In genomic region chr4:174554329-174554728, GRCh38 we compare ENCODE assay signal across 20 cellular contexts. TPM values are rescaled to one million over a fixed set of nuclear protein-coding genes. Genes with fewer than 3 reads are reported as not detected.
DNase-seq lines count a peak whose midpoint lies in the region; ATAC-seq, FAIRE-seq and TF ChIP-seq lines count a peak whose summit lies in the region.
"Had no signal": no experiment of that assay in that cellular context is flagged by ENCODE, and none has a peak within 500 bp of the region (broad histone marks: within the 10 kb centered on the region; RNA-seq: fewer than 3 reads in every experiment).

No MANE protein-coding gene starts in this region.

- H3K4me1 Mint-ChIP-seq in GM23338 = peaks cover 18% of the 10 kb centered on the region

- H4K20me1 ChIP-seq in PC-3 (ENCODE audit: low read length) (no peaks in the 10 kb centered on the region), keratinocyte (ENCODE audit: control insufficient read depth, extremely low read depth, insufficient read depth, low read length) (no peaks in the 10 kb centered on the region), GM23338 (replicated peaks; ENCODE audit: insufficient read depth) (no peaks in the 10 kb centered on the region)

- no peak for TF ChIP-seq CTCF in PC-3 (conservative IDR thresholded peaks at IDR 0.05; ENCODE audit: low read depth, low read length)
- TF ChIP-seq CTCF in keratinocyte (optimal IDR thresholded peaks at IDR 0.05 in 1 of 3, IDR thresholded peaks at IDR 0.05 in 1 of 3, conservative IDR thresholded peaks at IDR 0.05 in 1 of 3; ENCODE audit: extremely low read depth in 1 of 3, insufficient read depth in 2 of 3, low read length in 3 of 3) = no peak
- no peak for TF ChIP-seq CTCF in GM23338 (conservative IDR thresholded peaks at IDR 0.05; ENCODE audit: low read depth in 2 of 2)

- H3F3A ChIP-seq in PC-3 (ENCODE audit: low read length, unreplicated experiment) (no peaks in the 10 kb centered on the region), GM23338 (replicated peaks; ENCODE audit: low read depth) (no peaks in the 10 kb centered on the region)

- H3K4me3 ChIP-seq in PC-3 (ENCODE audit: low read length) = no peak overlapping the region
- H3K4me3 ChIP-seq in keratinocyte (ENCODE audit: control insufficient read depth in 2 of 3, extremely low read depth in 1 of 3, insufficient read depth in 2 of 3, low read depth in 1 of 3, low read length in 3 of 3) = no peak overlapping the region
- H3K4me3 ChIP-seq in HAP-1 = no peak overlapping the region
- no peak overlapping the region for H3K4me3 ChIP-seq in GM23338
- H3K4me3 ChIP-seq: A549, K562 had no signal

- H3K79me2 ChIP-seq in PC-3 (ENCODE audit: low read length) (no peaks in the 10 kb centered on the region), keratinocyte (ENCODE audit: control insufficient read depth, insufficient read depth, low read length) (no peaks in the 10 kb centered on the region), GM23338 (replicated peaks; ENCODE audit: insufficient read depth) (no peaks in the 10 kb centered on the region)

- DNase-seq in COLO829 (ENCODE audit: low spot score) (peak; percentile 7), PC-3 (peak; percentile 27), epithelial cell of prostate (ENCODE audit: low read depth, low spot score) (no peak), keratinocyte (ENCODE audit: low read depth, low spot score) (no peak), NCI-H2029 (lab: John Stamatoyannopoulos, UW) (no peak), HAP-1 (ENCODE audit: low spot score in 2 of 2) (no peak), GM23338 (ENCODE audit: low spot score) (no peak)
- DNase-seq: BE2C, EL, GF-D8, H9, NCI-H1092, NCI-H1436, NCI-H1930, NCI-H226, NCI-H510A treated with DMSO at 0.1 percent for 48 hours, OCI-M1, SHP77 had no signal

- peaks cover 3% of the 10 kb centered on the region for H3K27me3 Mint-ChIP-seq in GM23338 (ENCODE audit: insufficient read depth, low read depth, poor library complexity)

- no peaks in the 10 kb centered on the region for H3K9me1 ChIP-seq in keratinocyte (ENCODE audit: control insufficient read depth, extremely low read depth, insufficient read depth, low read length)

- peaks cover 14% of the 10 kb centered on the region; the same call in 2 of the 3 replicates for H3K36me3 Mint-ChIP-seq in GM23338 (ENCODE audit: low read depth)

- in situ Hi-C loops in HAP-1 (cut with MboI; ENCODE audit: low sequenced_read_pairs) = no loop called here

- POLR2A ChIA-PET in PC-3 (lab: Charles Lee; ENCODE audit: unreplicated experiment) = interaction anchor here (0.6 kb wide), 1 partner anchor 24 kb away, joined by 4 read pairs; no protein-coding TSS in a partner anchor

- dilution Hi-C loops in keratinocyte (cut with MboI; ENCODE audit: extremely low pct_ligation_motif_present, low sequenced_read_pairs) = no loop called here

- no peaks in the 10 kb centered on the region for H3K9me2 ChIP-seq in PC-3 (replicated peaks; ENCODE audit: low read length)
- peaks cover 8% of the 10 kb centered on the region; the same call in 1 of the 2 replicates for H3K9me2 ChIP-seq in GM23338 (ENCODE audit: insufficient read depth)

- peaks cover 24% of the 10 kb centered on the region for H3K4me1 ChIP-seq in PC-3 (ENCODE audit: insufficient read depth, low read length)
- peaks cover 16% of the 10 kb centered on the region for H3K4me1 ChIP-seq in keratinocyte (ENCODE audit: control insufficient read depth, extremely low read depth, insufficient read depth, low read length)
- peaks cover 23% of the 10 kb centered on the region for H3K4me1 ChIP-seq in HAP-1
- H3K4me1 ChIP-seq in GM23338 (ENCODE audit: insufficient read depth) = no peaks in the 10 kb centered on the region; the same call in 1 of the 2 replicates
- H3K4me1 ChIP-seq: BE2C had no signal

- ATAC-seq in PC-3 = peak; percentile 57
- no peak for ATAC-seq in GM23338
- ATAC-seq: A549, K562 had no signal

- H3K9me3 Mint-ChIP-seq in GM23338 = peaks cover 9% of the 10 kb centered on the region; the same call in 2 of the 3 replicates

- intact Hi-C loops in PC-3 (cut with micrococcal nuclease) = loop anchor here (2.0 to 5.0 kb wide), 3 partner anchors 32 to 78 kb away; partner anchors contain the start of gene HPGD

- CTCF ChIA-PET in PC-3 (lab: Charles Lee) = no interaction called here

- H3K9ac ChIP-seq in PC-3 (ENCODE audit: low read length) = peak overlapping the region; percentile 58
- H3K9ac ChIP-seq in keratinocyte (ENCODE audit: control insufficient read depth, extremely low read depth, insufficient read depth, low read length) = no peak overlapping the region

- H3K27ac Mint-ChIP-seq in GM23338 = no peak overlapping the region

- peak overlapping the region; percentile 86 for H3K27ac ChIP-seq in PC-3 (ENCODE audit: low read length)
- H3K27ac ChIP-seq in epithelial cell of prostate = peak overlapping the region; percentile 61
- H3K27ac ChIP-seq in keratinocyte (ENCODE audit: control insufficient read depth, insufficient read depth, low read length) = peak overlapping the region; percentile 32
- no peak overlapping the region for H3K27ac ChIP-seq in GM23338 (ENCODE audit: low read depth)
- H3K27ac ChIP-seq: A549 had no signal

- FAIRE-seq in keratinocyte (lab: Jason Lieb, UNC) = peak; percentile 53
- FAIRE-seq: A549, K562 had no signal

- H3K27me3 ChIP-seq in PC-3 (ENCODE audit: low read length) (no peaks in the 10 kb centered on the region), keratinocyte (ENCODE audit: control insufficient read depth, extremely low read depth, insufficient read depth, low read length) (no peaks in the 10 kb centered on the region), HAP-1 (ENCODE audit: low read depth) (no peaks in the 10 kb centered on the region), GM23338 (ENCODE audit: insufficient read depth) (no peaks in the 10 kb centered on the region)

- no TSS peak for BruUV-seq in PC-3 (replicated peaks; lab: Mats Ljungman, UMichigan)

- H3K36me3 ChIP-seq in PC-3 (ENCODE audit: low read depth, low read length) (no peaks in the 10 kb centered on the region), keratinocyte (ENCODE audit: control insufficient read depth in 2 of 2, extremely low read depth in 1 of 2, insufficient read depth in 2 of 2, low read length in 2 of 2) (no peaks in the 10 kb centered on the region), HAP-1 (replicated peaks) (no peaks in the 10 kb centered on the region), GM23338 (ENCODE audit: insufficient read depth) (no peaks in the 10 kb centered on the region)
- H3K36me3 ChIP-seq: BE2C had no signal

- no peak overlapping the region for H3K4me3 Mint-ChIP-seq in GM23338
- H3K4me3 Mint-ChIP-seq: H9 had no signal

- H3K4me2 ChIP-seq in PC-3 (ENCODE audit: low read length) (peak overlapping the region; percentile 50; the same call in 1 of the 2 replicates), keratinocyte (ENCODE audit: control insufficient read depth, extremely low read depth, insufficient read depth, low read depth, low read length) (peak overlapping the region; percentile 52), GM23338 (no peak overlapping the region)
- H3K4me2 ChIP-seq: A549 had no signal

- H2AFZ ChIP-seq in PC-3 (ENCODE audit: low read length) (no peak overlapping the region), keratinocyte (ENCODE audit: control insufficient read depth, low read length) (no peak overlapping the region), GM23338 (no peak overlapping the region)

- no peaks in the 10 kb centered on the region for H3K9me3 ChIP-seq in PC-3 (ENCODE audit: low read length)
- H3K9me3 ChIP-seq in keratinocyte (ENCODE audit: control insufficient read depth, low read depth, low read length) = no peaks in the 10 kb centered on the region
- H3K9me3 ChIP-seq in HAP-1 = no peaks in the 10 kb centered on the region
- H3K9me3 ChIP-seq: A549, BE2C had no signal

TF ChIP-seq in GM23338, 12 proteins besides CTCF, POLR2A, EP300 and RAD21 (continues in another document):
- TF ChIP-seq REST (IDR thresholded peaks at IDR 0.05; ENCODE audit: unreplicated experiment) (no peak), EZH2 (IDR thresholded peaks at IDR 0.05; ENCODE audit: low read depth, unreplicated experiment) (no peak), NANOG (IDR thresholded peaks at IDR 0.05; ENCODE audit: borderline replicate concordance) (no peak), CREB1 (CRISPR knock-in tag; IDR thresholded peaks at IDR 0.05; ENCODE audit: low read depth) (no peak)

RNA-seq across cellular contexts. Expression of gene HPGD, which starts 32.0 kb away (rescaled TPM):
- 32.3 and 33.5 TPM in 2 replicates for total RNA-seq in PC-3 (2014; rRNA removed)
- polyA plus RNA-seq in keratinocyte (0.21 to 0.75 TPM (median 0.45 TPM) in 3 replicates), GM23338 (2016; fragmentation: Nextera tagmentation; extraction: Ambion mirVana) (3.9 and 5.6 TPM in 2 replicates)
- polyA plus RNA-seq in keratinocyte (2011; ENCODE audit: low read depth) = 45.4 TPM
- polyA plus RNA-seq in keratinocyte (2011; cell fraction: cytosol; rRNA removed) = 0.12 and 0.39 TPM in 2 replicates
- polyA plus RNA-seq in keratinocyte (2011; cell fraction: nucleus; rRNA removed) = 0.34 TPM in 1 of 2 replicates, not detected in the other
- 0.34 and 27.5 TPM in 2 replicates for polyA plus RNA-seq in keratinocyte (2012; ENCODE audit: low replicate concordance)
- 1.6 to 1.8 TPM in 2 of 3 replicates, not detected in the other for polyA minus RNA-seq in keratinocyte
- not detected for polyA minus RNA-seq in keratinocyte (2011; cell fraction: cytosol; rRNA and poly(A)+ RNA removed)
- 1.1 and 1.9 TPM in 2 replicates for polyA minus RNA-seq in keratinocyte (2011; cell fraction: nucleus; rRNA and poly(A)+ RNA removed)
- 4.1 and 9.1 TPM in 2 replicates for total RNA-seq in GM23338 (2014; rRNA removed; shearing (Covaris generic))

Comparison
In these comparisons a context has a peak if more than half of its experiments do, and no peak if none do; other contexts are left out.
1. DNase-seq: peak in COLO829 (single experiment) and PC-3 (single experiment); none in epithelial cell of prostate (single experiment), keratinocyte (single experiment), NCI-H2029 (single experiment), HAP-1 (0 of 2) and GM23338 (single experiment).